8 cellular contexts compared by ENCODE assay signal in genomic region chr1:2554621-2555387, GRCh38. TPM values are rescaled to one million over a fixed set of nuclear protein-coding genes. Genes with fewer than 3 reads are reported as not detected.
DNase-seq lines count a peak whose midpoint lies in the region; ATAC-seq and TF ChIP-seq lines count a peak whose summit lies in the region.

No MANE protein-coding gene starts in this region.

- TF ChIP-seq CTCF in A673 (conservative IDR thresholded peaks at IDR 0.05; ENCODE audit: low read depth, low read length) (peak; percentile 70), HCT116 (IDR thresholded peaks at IDR 0.05 in 2 of 3, conservative IDR thresholded peaks at IDR 0.05 in 1 of 3; ENCODE audit: borderline replicate concordance in 1 of 3, insufficient read depth in 1 of 3, low read depth in 2 of 3, low read length in 2 of 3) (peak in 2 of 3 experiments; percentile 46 to 48; a peak in 4 of 6 replicates), fibroblast of villous mesenchyme (IDR thresholded peaks at IDR 0.05; ENCODE audit: insufficient read depth, low read depth, low read length) (peak; percentile 42)

- H3K4me3 ChIP-seq in A673 (ENCODE audit: low read depth, low read length, poor library complexity, severe bottlenecking) (no peak overlapping the region), HCT116 (replicated peaks in 1 of 2; ENCODE audit: low read depth in 1 of 2, low read length in 2 of 2) (no peak overlapping the region), fibroblast of villous mesenchyme (ENCODE audit: low read depth, low read length) (no peak overlapping the region)

- peaks cover 50% of the 10 kb centered on the region for H3K4me1 Mint-ChIP-seq in activated CD8-positive, alpha-beta T cell treated with anti-CD3 and anti-CD28 coated beads, Interleukin-2, amount 10 ng/mL, durations not matched to agents 7 days and 5 days (ENCODE audit: low read depth)

- POLR2A ChIA-PET in A673 (lab: Charles Lee; ENCODE audit: low non-redundant PET) = no interaction called here
- POLR2A ChIA-PET in HCT116 (lab: Charles Lee) = no interaction called here
- POLR2A ChIA-PET in activated CD8-positive, alpha-beta T cell treated with anti-CD3 and anti-CD28 coated beads, Interleukin-2, amount 10 ng/mL, durations not matched to agents 7 days and 5 days (lab: Charles Lee) = interaction anchor here (2.9 to 4.9 kb wide), 4 partner anchors 8 to 139 kb away, joined by 12 to 130 read pairs (median 59); partner anchors contain the start of gene PRXL2B

- CTCF ChIA-PET in A673 (lab: Charles Lee) (no interaction called here), HCT116 (lab: Charles Lee) (no interaction called here)
- CTCF ChIA-PET in activated CD8-positive, alpha-beta T cell treated with anti-CD3 and anti-CD28 coated beads, Interleukin-2, amount 10 ng/mL, durations not matched to agents 7 days and 5 days (lab: Charles Lee) = interaction anchor here (2.5 to 3.8 kb wide), 3 partner anchors 23 to 139 kb away, joined by 13 to 42 read pairs (median 19); partner anchors contain the start of gene PRXL2B

- H3K4me1 ChIP-seq in A673 (ENCODE audit: insufficient read depth, low read length, poor library complexity, severe bottlenecking) (peaks cover 17% of the 10 kb centered on the region), HCT116 (ENCODE audit: control insufficient read depth in 1 of 2, insufficient read depth in 2 of 2, low read length in 2 of 2) (no peaks in the 10 kb centered on the region)

- no peaks in the 10 kb centered on the region for H3K79me2 ChIP-seq in HCT116 (ENCODE audit: insufficient read depth, low read length)

- DNase-seq in A673 (ENCODE audit: low spot score) = peak; percentile 55
- DNase-seq in HCT116 (ENCODE audit: low read depth, low spot score) = no peak
- peak; percentile 77 for DNase-seq in activated CD8-positive, alpha-beta T cell treated with anti-CD3 and anti-CD28 coated beads, Interleukin-2, amount 10 ng/mL, durations not matched to agents 7 days and 5 days
- no peak for DNase-seq in fibroblast of villous mesenchyme (ENCODE audit: low read depth)
- DNase-seq in stimulated activated CD4-positive, alpha-beta T cell treated with anti-CD3 and anti-CD28 coated beads, Interleukin-1b, Interleukin-23, amount 100 ng/mL, for 48 hours = peak; percentile 46
- no peak for DNase-seq in kidney tubule cell (ENCODE audit: low spot score)

- no peak for TF ChIP-seq RAD21 in HCT116 (IDR thresholded peaks at IDR 0.05; ENCODE audit: low read depth)

- no peaks in the 10 kb centered on the region for H3K9me3 Mint-ChIP-seq in activated CD8-positive, alpha-beta T cell treated with anti-CD3 and anti-CD28 coated beads, Interleukin-2, amount 10 ng/mL, durations not matched to agents 7 days and 5 days (ENCODE audit: insufficient read depth)

- H4K20me1 ChIP-seq in HCT116 (ENCODE audit: insufficient read depth) = no peaks in the 10 kb centered on the region

- BruUV-seq in A673 (replicated peaks; lab: Mats Ljungman, UMichigan) (no TSS peak), HCT116 (replicated peaks; lab: Mats Ljungman, UMichigan) (no TSS peak)

- H3K4me3 Mint-ChIP-seq in activated CD8-positive, alpha-beta T cell treated with anti-CD3 and anti-CD28 coated beads, Interleukin-2, amount 10 ng/mL, durations not matched to agents 7 days and 5 days = peak overlapping the region; percentile 97

- H3K9me2 ChIP-seq in HCT116 (ENCODE audit: insufficient read depth) = no peaks in the 10 kb centered on the region

- ATAC-seq in HCT116 (peak; percentile 38; the same call in 1 of the 2 replicates), GM21737 (IDR thresholded peaks at IDR 0.05; ENCODE audit: unreplicated experiment) (no peak), HG03469 (IDR thresholded peaks at IDR 0.05; ENCODE audit: unreplicated experiment) (no peak)
- peak; percentile 25 for ATAC-seq in activated CD8-positive, alpha-beta T cell treated with anti-CD3 and anti-CD28 coated beads, Interleukin-2, amount 10 ng/mL, durations not matched to agents 7 days and 5 days

- no peak overlapping the region for H3K9ac ChIP-seq in HCT116 (ENCODE audit: low read length)

- H3K27me3 ChIP-seq in A673 (replicated peaks; ENCODE audit: insufficient read depth, low read depth, low read length, poor library complexity) = no peaks in the 10 kb centered on the region
- H3K27me3 ChIP-seq in HCT116 (ENCODE audit: insufficient read depth, low read length) = no peaks in the 10 kb centered on the region

- H3K9me3 ChIP-seq in A673 (ENCODE audit: low read depth, low read length, poor library complexity, severe bottlenecking) = no peaks in the 10 kb centered on the region
- no peaks in the 10 kb centered on the region for H3K9me3 ChIP-seq in HCT116 (ENCODE audit: control insufficient read depth in 1 of 2, insufficient read depth in 1 of 2, low read depth in 1 of 2, low read length in 2 of 2)

- H3K4me2 ChIP-seq in HCT116 (ENCODE audit: low read length) = no peak overlapping the region

- RAD21 ChIA-PET in HCT116 (lab: Charles Lee; ENCODE audit: low non-redundant PET in 1 of 2, low total read pairs in 2 of 2, uncharacterized antibody in 2 of 2, unreplicated experiment in 2 of 2) = no interaction called here

- no peak overlapping the region for H3K27ac ChIP-seq in A673 (ENCODE audit: low read depth, low read length, poor library complexity, severe bottlenecking)
- H3K27ac ChIP-seq in HCT116 (ENCODE audit: low read depth, low read length) = no peak overlapping the region

- H2AFZ ChIP-seq in HCT116 (ENCODE audit: low read depth, low read length, poor library complexity, severe bottlenecking) = no peak overlapping the region

- H3K27ac Mint-ChIP-seq in activated CD8-positive, alpha-beta T cell treated with anti-CD3 and anti-CD28 coated beads, Interleukin-2, amount 10 ng/mL, durations not matched to agents 7 days and 5 days = peak overlapping the region; percentile 98

- intact Hi-C loops in A673 (cut with micrococcal nuclease; ENCODE audit: unreplicated experiment) = loop anchor here (10.0 kb wide), 1 partner anchor 870 kb away; no protein-coding TSS in a partner anchor
- intact Hi-C loops in HCT116 (cut with micrococcal nuclease) = no loop called here

- peaks cover 24% of the 10 kb centered on the region for H3K36me3 Mint-ChIP-seq in activated CD8-positive, alpha-beta T cell treated with anti-CD3 and anti-CD28 coated beads, Interleukin-2, amount 10 ng/mL, durations not matched to agents 7 days and 5 days (ENCODE audit: low read depth)

- no peaks in the 10 kb centered on the region for H3K27me3 Mint-ChIP-seq in activated CD8-positive, alpha-beta T cell treated with anti-CD3 and anti-CD28 coated beads, Interleukin-2, amount 10 ng/mL, durations not matched to agents 7 days and 5 days (ENCODE audit: low read depth)

- TF ChIP-seq POLR2A in HCT116 (IDR thresholded peaks at IDR 0.05; ENCODE audit: borderline replicate concordance, extremely low read depth, insufficient read depth, insufficient read length) = no peak

- H3K36me3 ChIP-seq in A673 (ENCODE audit: insufficient read depth, low read length, poor library complexity, severe bottlenecking) (no peaks in the 10 kb centered on the region), HCT116 (ENCODE audit: control insufficient read depth in 1 of 2, insufficient read depth in 2 of 2, low read length in 2 of 2) (no peaks in the 10 kb centered on the region)

TF ChIP-seq in HCT116, 20 proteins besides CTCF, POLR2A, EP300 and RAD21 (continues in another document):
- TF ChIP-seq SRF (IDR thresholded peaks at IDR 0.05; ENCODE audit: low read depth) (no peak), EZH2 (IDR thresholded peaks at IDR 0.05) (no peak), MAX (IDR thresholded peaks at IDR 0.05) (no peak), EGR1 (IDR thresholded peaks at IDR 0.05; ENCODE audit: low read depth) (no peak), ZFX (IDR thresholded peaks at IDR 0.05) (no peak), POLR2AphosphoS5 (IDR thresholded peaks at IDR 0.05; ENCODE audit: low read depth, low read length) (no peak), YY1 (IDR thresholded peaks at IDR 0.05; ENCODE audit: extremely low read depth, insufficient replicate concordance, low read depth, low read length) (no peak)

RNA-seq across cellular contexts. Expression of gene TNFRSF14, which starts 1.4 kb away (rescaled TPM):
- total RNA-seq in A673 (2021) = 4.6 and 7.6 TPM in 2 replicates
- 0.66 TPM for total RNA-seq in HCT116 (2021; ENCODE audit: unreplicated experiment)
- 0.20 TPM in 1 of 2 replicates, not detected in the other for polyA plus RNA-seq in HCT116 (2012)
- total RNA-seq in activated CD8-positive, alpha-beta T cell treated with anti-CD3 and anti-CD28 coated beads, Interleukin-2, amount 10 ng/mL, durations not matched to agents 7 days and 5 days = 10 to 100 TPM; 85.8 to 86.5 TPM
- 17.7 and 24.5 TPM in 2 replicates for total RNA-seq in fibroblast of villous mesenchyme

RNA-seq across cellular contexts. Expression of gene HES5, which starts 24.7 kb away (rescaled TPM):
- total RNA-seq in A673 (2021) (not detected in 2 replicates), HCT116 (2021; ENCODE audit: unreplicated experiment) (not detected), fibroblast of villous mesenchyme (under 0.01 TPM in 1 of 2 replicates, not detected in the other)
- polyA plus RNA-seq in HCT116 (2012) = not detected in 2 replicates
- total RNA-seq in activated CD8-positive, alpha-beta T cell treated with anti-CD3 and anti-CD28 coated beads, Interleukin-2, amount 10 ng/mL, durations not matched to agents 7 days and 5 days = not detected

RNA-seq across cellular contexts. Expression of gene PANK4, which starts 28.4 kb away (rescaled TPM):
- total RNA-seq in A673 (2021) = 45.6 and 53.6 TPM in 2 replicates
- total RNA-seq in HCT116 (2021; ENCODE audit: unreplicated experiment) = 38.5 TPM
- polyA plus RNA-seq in HCT116 (2012) = 21.0 and 25.6 TPM in 2 replicates
- 10 to 100 TPM; 55.9 to 66.8 TPM for total RNA-seq in activated CD8-positive, alpha-beta T cell treated with anti-CD3 and anti-CD28 coated beads, Interleukin-2, amount 10 ng/mL, durations not matched to agents 7 days and 5 days
- 23.8 and 27.6 TPM in 2 replicates for total RNA-seq in fibroblast of villous mesenchyme

RNA-seq across cellular contexts. Expression of gene PRXL2B, which starts 31.8 kb away (rescaled TPM):
- 34.8 and 41.0 TPM in 2 replicates for total RNA-seq in A673 (2021)
- 32.2 TPM for total RNA-seq in HCT116 (2021; ENCODE audit: unreplicated experiment)
- 17.5 and 17.8 TPM in 2 replicates for polyA plus RNA-seq in HCT116 (2012)
- 10 to 100 TPM; 35.6 to 40.6 TPM for total RNA-seq in activated CD8-positive, alpha-beta T cell treated with anti-CD3 and anti-CD28 coated beads, Interleukin-2, amount 10 ng/mL, durations not matched to agents 7 days and 5 days
- 13.2 and 15.1 TPM in 2 replicates for total RNA-seq in fibroblast of villous mesenchyme

Comparison
In these comparisons a context has a peak if more than half of its experiments do, and no peak if none do; other contexts are left out.
1. DNase-seq: peak in A673 (single experiment), activated CD8-positive, alpha-beta T cell treated with anti-CD3 and anti-CD28 coated beads, Interleukin-2, amount 10 ng/mL, durations not matched to agents 7 days and 5 days (single experiment) and stimulated activated CD4-positive, alpha-beta T cell treated with anti-CD3 and anti-CD28 coated beads, Interleukin-1b, Interleukin-23, amount 100 ng/mL, for 48 hours (single experiment); none in HCT116 (single experiment), fibroblast of villous mesenchyme (single experiment) and kidney tubule cell (single experiment).
2. ATAC-seq: peak in HCT116 (single experiment) and activated CD8-positive, alpha-beta T cell treated with anti-CD3 and anti-CD28 coated beads, Interleukin-2, amount 10 ng/mL, durations not matched to agents 7 days and 5 days (single experiment); none in GM21737 (single experiment) and HG03469 (single experiment).
3. Peak in every context shown above with its lines, with median percentiles within 50 percentile points of each other: CTCF ChIP-seq.